ENCODE assay signal across 11 cellular contexts in genomic region chr13:108455320-108455719, GRCh38.
"Had no signal": no experiment of that assay in that cellular context is flagged by ENCODE, and none has a peak within 500 bp of the region (broad histone marks: within the 10 kb centered on the region; RNA-seq: fewer than 3 reads in every experiment).

No MANE protein-coding gene starts in this region.

- H3K9me3 ChIP-seq: HAP-1 had no signal

- H3K36me3 ChIP-seq: HAP-1 had no signal

- ATAC-seq: GM23338, HCT116 had no signal

- DNase-seq: GM23248, GOT3, H7, H9, HCEC 1CT, HFFc6 had no signal

- H3K4me3 ChIP-seq: GM23248, GM23338, HAP-1 had no signal

- H3K4me1 ChIP-seq: HAP-1 had no signal

- H3K27ac ChIP-seq: GM23248 had no signal

- FAIRE-seq: H1, H54 had no signal

- H3K4me2 ChIP-seq: GM23338 had no signal
